In the genomic region with DNA sequence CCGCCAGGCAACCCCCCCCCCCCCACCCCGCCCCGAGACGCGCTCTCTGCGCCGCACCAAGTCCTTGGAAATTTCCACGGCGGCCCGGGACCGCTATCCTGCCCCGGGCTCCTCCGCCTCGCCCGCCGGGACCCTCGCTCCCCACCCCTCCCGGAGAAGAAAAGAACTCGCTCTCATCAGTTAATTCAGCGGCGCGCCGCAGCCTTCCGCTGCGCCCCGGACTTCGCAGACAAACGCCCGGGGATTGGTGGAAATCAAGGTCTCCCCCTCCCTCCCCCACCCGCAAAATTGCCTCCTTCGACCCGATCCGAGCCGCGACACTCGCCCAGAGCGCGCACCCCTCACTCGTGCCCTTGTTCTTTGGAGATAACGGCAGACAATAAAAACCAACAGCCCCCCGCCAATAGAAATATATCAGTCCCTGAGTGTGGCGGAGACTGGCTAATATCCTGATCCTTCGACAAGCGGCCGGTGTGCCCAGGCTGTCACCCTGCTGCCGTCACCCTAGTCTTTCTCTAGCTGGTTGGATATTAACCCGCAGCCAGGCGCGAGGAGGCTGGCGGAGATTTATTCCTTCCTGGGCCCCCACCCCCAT, we compare ENCODE assay signal across 8 cellular contexts. TPM values are rescaled to one million over a fixed set of nuclear protein-coding genes. Genes with fewer than 3 reads are reported as not detected.
DNase-seq lines count a peak whose midpoint lies in the region; ATAC-seq, FAIRE-seq and TF ChIP-seq lines count a peak whose summit lies in the region.

A gene with protein sequence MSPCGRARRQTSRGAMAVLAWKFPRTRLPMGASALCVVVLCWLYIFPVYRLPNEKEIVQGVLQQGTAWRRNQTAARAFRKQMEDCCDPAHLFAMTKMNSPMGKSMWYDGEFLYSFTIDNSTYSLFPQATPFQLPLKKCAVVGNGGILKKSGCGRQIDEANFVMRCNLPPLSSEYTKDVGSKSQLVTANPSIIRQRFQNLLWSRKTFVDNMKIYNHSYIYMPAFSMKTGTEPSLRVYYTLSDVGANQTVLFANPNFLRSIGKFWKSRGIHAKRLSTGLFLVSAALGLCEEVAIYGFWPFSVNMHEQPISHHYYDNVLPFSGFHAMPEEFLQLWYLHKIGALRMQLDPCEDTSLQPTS (minus strand): TSS at position 12 of the 595 bp plus-strand sequence. CDS start 475 bp downstream, outside the sequence.

- H3K27ac ChIP-seq in BLaER1 treated with 17β-estradiol and CSF1 and Interleukin-3, amounts not matched to agents 10 nM and 100 nM, result no peak within 1 kb of the TSS
- no peak within 1 kb of the TSS for H3K27ac ChIP-seq in endothelial cell of umbilical vein (ENCODE audit: insufficient read depth, low read depth, low read length)
- H3K27ac ChIP-seq in muscle layer of colon (ENCODE audit: low read depth, low read length), result peak within 1 kb of the TSS; percentile 64
- peak within 1 kb of the TSS; percentile 64 to 86 (median 74) for H3K27ac ChIP-seq in stomach

- peak within 1 kb of the TSS; percentile 83 to 96 (median 91) for H3K4me2 ChIP-seq in BLaER1 treated with 17β-estradiol and CSF1 and Interleukin-3, amounts not matched to agents 10 nM and 100 nM
- H3K4me2 ChIP-seq in endothelial cell of umbilical vein (ENCODE audit: insufficient read depth, low read length), result peak within 1 kb of the TSS; percentile 70

- TF ChIP-seq EP300 in stomach (IDR thresholded peaks at IDR 0.05), result no peak

- no TSS peak for BruUV-seq in endothelial cell of umbilical vein (replicated peaks; lab: Mats Ljungman, UMichigan)

- peak within 1 kb of the TSS in 10 of 11 experiments; percentile 27 to 65 (median 52); a peak in 17 of 22 replicates for H3K9ac ChIP-seq in BLaER1 treated with 17β-estradiol and CSF1 and Interleukin-3, amounts not matched to agents 10 nM and 100 nM
- no peak within 1 kb of the TSS for H3K9ac ChIP-seq in endothelial cell of umbilical vein (replicated peaks; ENCODE audit: extremely low read depth, insufficient read depth, low read length)
- peak within 1 kb of the TSS; percentile 46 for H3K9ac ChIP-seq in muscle layer of colon (ENCODE audit: low read length)

- 0 to 1% (median 0%) methylated on average over 32 to 50 of the region's 50 CpGs for WGBS in stomach, 5 donors

- no peak for FAIRE-seq in endothelial cell of umbilical vein (lab: Jason Lieb, UNC)

- H3K27me3 ChIP-seq in BLaER1 treated with 17β-estradiol and CSF1 and Interleukin-3, amounts not matched to agents 10 nM and 100 nM, result peaks cover 36 to 52% (median 45%) of the 10 kb centered on the region in 11 experiments
- H3K27me3 ChIP-seq in endothelial cell of umbilical vein (ENCODE audit: control insufficient read depth in 2 of 2, insufficient read depth in 2 of 2, low read length in 2 of 2) (peaks cover 30 to 64% of the 10 kb centered on the region in 2 experiments), muscle layer of colon (ENCODE audit: control insufficient read depth in 1 of 2, insufficient read depth in 2 of 2, low read length in 2 of 2) (peaks cover 0 to 5% of the 10 kb centered on the region in 2 donors), stomach (peaks cover 0 to 39% (median 23%) of the 10 kb centered on the region in 3 donors)

- no peaks in the 10 kb centered on the region for H3K36me3 ChIP-seq in BLaER1 treated with 17β-estradiol and CSF1 and Interleukin-3, amounts not matched to agents 10 nM and 100 nM
- H3K36me3 ChIP-seq in endothelial cell of umbilical vein (ENCODE audit: control insufficient read depth in 2 of 2, extremely low read depth in 1 of 2, insufficient read depth in 2 of 2, low read length in 2 of 2) (no peaks in the 10 kb centered on the region), muscle layer of colon (ENCODE audit: insufficient read depth, low read length) (no peaks in the 10 kb centered on the region), stomach (no peaks in the 10 kb centered on the region)

- intact Hi-C loops in endothelial cell of umbilical vein (cut with micrococcal nuclease), result loop anchor here (1.0 to 5.0 kb wide), 7 partner anchors 64 to 636 kb away; no protein-coding TSS in a partner anchor
- intact Hi-C loops in stomach (cut with DNase I; ENCODE audit: low total_unique reads), result loop anchor here (10.0 kb wide), 1 partner anchor 230 kb away; no protein-coding TSS in a partner anchor

- POLR2A ChIA-PET in endothelial cell of umbilical vein (lab: Charles Lee), result no interaction called here

- H4K20me1 ChIP-seq in BLaER1 treated with 17β-estradiol and CSF1 and Interleukin-3, amounts not matched to agents 10 nM and 100 nM, result peaks cover 0 to 12% (median 0%) of the 10 kb centered on the region in 11 experiments; a peak in 4 of 22 replicates
- H4K20me1 ChIP-seq in endothelial cell of umbilical vein (replicated peaks; ENCODE audit: control insufficient read depth, extremely low read depth, insufficient read depth, low read length), result no peaks in the 10 kb centered on the region

- peak within 1 kb of the TSS; percentile 62 to 74 (median 67) for H3K4me3 ChIP-seq in BLaER1 treated with 17β-estradiol and CSF1 and Interleukin-3, amounts not matched to agents 10 nM and 100 nM
- H3K4me3 ChIP-seq in endothelial cell of umbilical vein (replicated peaks in 1 of 3; ENCODE audit: insufficient read depth in 1 of 3, low read depth in 1 of 3, low read length in 3 of 3) (peak within 1 kb of the TSS; percentile 30 to 47 (median 39)), muscle layer of colon (ENCODE audit: low read depth in 1 of 2, low read length in 2 of 2) (peak within 1 kb of the TSS; percentile 79 to 83), stomach (peak within 1 kb of the TSS; percentile 63 to 71 (median 66))

- peaks cover 0 to 14% (median 3%) of the 10 kb centered on the region in 10 experiments; a peak in 8 of 20 replicates for H3K4me1 ChIP-seq in BLaER1 treated with 17β-estradiol and CSF1 and Interleukin-3, amounts not matched to agents 10 nM and 100 nM
- H3K4me1 ChIP-seq in endothelial cell of umbilical vein (ENCODE audit: control insufficient read depth, extremely low read depth, insufficient read depth, low read length) (no peaks in the 10 kb centered on the region), muscle layer of colon (ENCODE audit: insufficient read depth, low read length) (peaks cover 6% of the 10 kb centered on the region), stomach (peaks cover 0 to 49% (median 32%) of the 10 kb centered on the region in 4 donors)

- dilution Hi-C loops in endothelial cell of umbilical vein (cut with MboI; ENCODE audit: extremely low pct_ligation_motif_present, low sequenced_read_pairs), result no loop called here

- peaks cover 0 to 13% (median 7%) of the 10 kb centered on the region in 11 experiments; a peak in 7 of 22 replicates for H3K9me3 ChIP-seq in BLaER1 treated with 17β-estradiol and CSF1 and Interleukin-3, amounts not matched to agents 10 nM and 100 nM (replicated peaks in 1 of 11)
- H3K9me3 ChIP-seq in endothelial cell of umbilical vein (replicated peaks; ENCODE audit: control insufficient read depth, insufficient read depth, low read length), result no peaks in the 10 kb centered on the region
- no peaks in the 10 kb centered on the region for H3K9me3 ChIP-seq in muscle layer of colon (ENCODE audit: low read length)
- H3K9me3 ChIP-seq in stomach, result no peaks in the 10 kb centered on the region

- no peak for TF ChIP-seq CTCF in endothelial cell of umbilical vein (IDR thresholded peaks at IDR 0.05; ENCODE audit: extremely low read depth in 1 of 2, insufficient read depth in 1 of 2, low read depth in 1 of 2, low read length in 2 of 2)
- no peak for TF ChIP-seq CTCF in stomach (IDR thresholded peaks at IDR 0.05)

- ATAC-seq in GM21515 (IDR thresholded peaks at IDR 0.05; ENCODE audit: unreplicated experiment), result peak; percentile 23

- no peaks in the 10 kb centered on the region for H3K79me2 ChIP-seq in endothelial cell of umbilical vein (ENCODE audit: control insufficient read depth, insufficient read depth, low read length)

- peak; percentile 21 for DNase-seq in M059J (ENCODE audit: low read depth)
- peak; percentile 4 to 28 for DNase-seq in activated CD8-positive, alpha-beta memory T cell treated with anti-CD3 and anti-CD28 coated beads for 4 hours (ENCODE audit: low read depth in 2 of 2)
- no peak for DNase-seq in endothelial cell of umbilical vein (ENCODE audit: low read depth, low spot score)
- peak; percentile 33 for DNase-seq in stomach
- DNase-seq in superior temporal gyrus (ENCODE audit: extremely low spot score), result no peak

- H2AFZ ChIP-seq in endothelial cell of umbilical vein (ENCODE audit: low read depth, low read length), result peak within 1 kb of the TSS; percentile 63

- no peak for TF ChIP-seq POLR2A in endothelial cell of umbilical vein (IDR thresholded peaks at IDR 0.05; ENCODE audit: low read depth, low read length)
- TF ChIP-seq POLR2A in stomach (IDR thresholded peaks at IDR 0.05), result no peak

- CTCF ChIA-PET in endothelial cell of umbilical vein (lab: Charles Lee), result interaction anchor here (0.8 to 1.6 kb wide), 41 partner anchors 12 to 637 kb away, joined by 3 to 79 read pairs (median 4); no protein-coding TSS in a partner anchor

- no peaks in the 10 kb centered on the region for H3K9me1 ChIP-seq in endothelial cell of umbilical vein (replicated peaks; ENCODE audit: control insufficient read depth, extremely low read depth, insufficient read depth, low read length)

TF ChIP-seq in endothelial cell of umbilical vein, 7 proteins besides CTCF, POLR2A, EP300 and RAD21 (continues in another document):
- no peak for TF ChIP-seq JUN (IDR thresholded peaks at IDR 0.05; ENCODE audit: borderline replicate concordance, insufficient read depth, insufficient read length, low read depth)
- no peak for TF ChIP-seq GATA2 (IDR thresholded peaks at IDR 0.05; ENCODE audit: insufficient read depth, insufficient read length, low read depth, low read length)
- no peak for TF ChIP-seq MYC (IDR thresholded peaks at IDR 0.05; ENCODE audit: low read depth, low read length)
- TF ChIP-seq, protein P1, sequence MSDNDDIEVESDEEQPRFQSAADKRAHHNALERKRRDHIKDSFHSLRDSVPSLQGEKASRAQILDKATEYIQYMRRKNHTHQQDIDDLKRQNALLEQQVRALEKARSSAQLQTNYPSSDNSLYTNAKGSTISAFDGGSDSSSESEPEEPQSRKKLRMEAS (IDR thresholded peaks at IDR 0.05; ENCODE audit: insufficient read depth, insufficient read length), result no peak
- no peak for TF ChIP-seq POLR2AphosphoS5 (IDR thresholded peaks at IDR 0.05; ENCODE audit: insufficient read depth, low read depth, low read length)
- TF ChIP-seq FOS (IDR thresholded peaks at IDR 0.05; ENCODE audit: borderline replicate concordance, insufficient read depth, low read length), result no peak

RNA-seq across cellular contexts. Expression of the gene that starts here (rescaled TPM):
- total RNA-seq in M059J (2014; rRNA removed; shearing (Covaris generic)), result 0.15 and 2.5 TPM in 2 replicates
- not detected in 2 replicates for total RNA-seq in endothelial cell of umbilical vein
- not detected in 2 replicates for polyA plus RNA-seq in endothelial cell of umbilical vein
- not detected in 2 replicates for polyA plus RNA-seq in endothelial cell of umbilical vein (2011; cell fraction: cytosol; rRNA removed)
- not detected in 2 replicates for polyA plus RNA-seq in endothelial cell of umbilical vein (2011; cell fraction: nucleus; rRNA removed)
- polyA plus RNA-seq in endothelial cell of umbilical vein (2012), result not detected in 2 replicates
- 0.64 TPM in 1 of 2 replicates, not detected in the other for polyA minus RNA-seq in endothelial cell of umbilical vein
- not detected for polyA minus RNA-seq in endothelial cell of umbilical vein (2011; cell fraction: cytosol; rRNA and poly(A)+ RNA removed)
- not detected in 2 replicates for polyA minus RNA-seq in endothelial cell of umbilical vein (2011; cell fraction: nucleus; rRNA and poly(A)+ RNA removed)
- total RNA-seq in stomach, result 1 to 10 TPM in 4 of 5 donors, under 1 TPM in 1; 0.29 to 5.0 (median 1.8) TPM
- polyA plus RNA-seq in stomach, result 1 to 10 TPM; 2.0 to 2.6 (median 2.4) TPM

Comparison
In these comparisons a context has a peak if more than half of its experiments do, and no peak if none do; other contexts are left out.
1. H3K27ac ChIP-seq: peak in muscle layer of colon (single experiment) and stomach (5 of 5); none in BLaER1 treated with 17β-estradiol and CSF1 and Interleukin-3, amounts not matched to agents 10 nM and 100 nM (0 of 11) and endothelial cell of umbilical vein (single experiment).
2. DNase-seq: peak in M059J (single experiment), activated CD8-positive, alpha-beta memory T cell treated with anti-CD3 and anti-CD28 coated beads for 4 hours (2 of 2) and stomach (single experiment); none in endothelial cell of umbilical vein (single experiment) and superior temporal gyrus (single experiment).
3. Peak in every context shown above with its lines, with median percentiles within 50 percentile points of each other: H3K4me3 ChIP-seq.